24 cellular contexts compared by ENCODE assay signal in genomic region chr12:69105101-69105613, GRCh38.
DNase-seq lines count a peak whose midpoint lies in the region; ATAC-seq and TF ChIP-seq lines count a peak whose summit lies in the region.
"Had no signal": no experiment of that assay in that cellular context is flagged by ENCODE, and none has a peak within 500 bp of the region (broad histone marks: within the 10 kb centered on the region; RNA-seq: fewer than 3 reads in every experiment).

No MANE protein-coding gene starts in this region.

- H3K79me2 ChIP-seq in GM23338 (replicated peaks; ENCODE audit: insufficient read depth), result no peaks in the 10 kb centered on the region

- no peak overlapping the region for H3K4me3 ChIP-seq in GM23338
- H3K4me3 ChIP-seq: body of pancreas, gastroesophageal sphincter, Peyer's patch had no signal

- no peaks in the 10 kb centered on the region for H3K36me3 ChIP-seq in GM23338 (ENCODE audit: insufficient read depth)
- H3K36me3 ChIP-seq: gastroesophageal sphincter, Peyer's patch had no signal

- H3K27me3 ChIP-seq in GM23338 (ENCODE audit: insufficient read depth), result no peaks in the 10 kb centered on the region
- H3K27me3 ChIP-seq: body of pancreas, gastroesophageal sphincter, Peyer's patch had no signal

- peaks cover 13% of the 10 kb centered on the region; the same call in 1 of the 2 replicates for H3K4me1 ChIP-seq in GM23338 (ENCODE audit: insufficient read depth)
- H3K4me1 ChIP-seq: Peyer's patch had no signal

- no peaks in the 10 kb centered on the region for H4K20me1 ChIP-seq in GM23338 (replicated peaks; ENCODE audit: insufficient read depth)

- H3K36me3 Mint-ChIP-seq in GM23338 (ENCODE audit: low read depth), result no peaks in the 10 kb centered on the region
- H3K36me3 Mint-ChIP-seq: activated naive CD4-positive, alpha-beta T cell treated with anti-CD3 and anti-CD28 coated beads, Interleukin-2, amount 50 U/mL, for 72 hours; memory B cell had no signal

- H3F3A ChIP-seq in GM23338 (replicated peaks; ENCODE audit: low read depth), result no peaks in the 10 kb centered on the region

- H3K27ac Mint-ChIP-seq in GM23338, result no peak overlapping the region
- H3K27ac Mint-ChIP-seq: activated naive CD4-positive, alpha-beta T cell treated with anti-CD3 and anti-CD28 coated beads, Interleukin-2, amount 50 U/mL, for 72 hours; CD4-positive, alpha-beta T cell; H9; memory B cell; stimulated activated naive CD8-positive, alpha-beta T cell treated with anti-CD3 and anti-CD28 coated beads, Interleukin-15, Interleukin-2, amounts not matched to agents 100 ng/mL and 50 ng/mL, for 24 hours had no signal

- H3K27me3 Mint-ChIP-seq in GM23338 (ENCODE audit: insufficient read depth, low read depth, poor library complexity), result peaks cover 3% of the 10 kb centered on the region
- H3K27me3 Mint-ChIP-seq: CD4-positive, alpha-beta T cell had no signal

- intact Hi-C loops in posterior vena cava (cut with DNase I), result no loop called here

- no peak overlapping the region for H3K4me3 Mint-ChIP-seq in GM23338
- H3K4me3 Mint-ChIP-seq: CD4-positive, alpha-beta T cell; H9; memory B cell; neural crest cell; stimulated activated naive CD8-positive, alpha-beta T cell treated with anti-CD3 and anti-CD28 coated beads, Interleukin-15, Interleukin-2, amounts not matched to agents 100 ng/mL and 50 ng/mL, for 24 hours had no signal

- H2AFZ ChIP-seq in GM23338, result 0 out of 2 replicates have a peak overlapping the region, but pooled peaks have one; percentile 78

- no peaks in the 10 kb centered on the region for H3K9me3 Mint-ChIP-seq in GM23338
- H3K9me3 Mint-ChIP-seq: activated naive CD4-positive, alpha-beta T cell treated with anti-CD3 and anti-CD28 coated beads, Interleukin-2, amount 50 U/mL, for 72 hours; CD4-positive, alpha-beta T cell; H9; memory B cell; neural crest cell; stimulated activated naive CD8-positive, alpha-beta T cell treated with anti-CD3 and anti-CD28 coated beads, Interleukin-15, Interleukin-2, amounts not matched to agents 100 ng/mL and 50 ng/mL, for 24 hours had no signal

- H3K27ac ChIP-seq in 22Rv1 (peak overlapping the region; percentile 47), GM23338 (ENCODE audit: low read depth) (no peak overlapping the region)
- H3K27ac ChIP-seq: body of pancreas, gastroesophageal sphincter, Peyer's patch had no signal

- H3K9me2 ChIP-seq in GM23338 (ENCODE audit: insufficient read depth), result peaks cover 7% of the 10 kb centered on the region; the same call in 1 of the 2 replicates
- H3K9me2 ChIP-seq: SK-N-SH had no signal

- DNase-seq in GM23338 (ENCODE audit: low spot score), result no peak
- peak; percentile 91 for DNase-seq in NCI-H2171 treated with DMSO at 0.1 percent for 48 hours (lab: John Stamatoyannopoulos, UW)
- peak; percentile 53 for DNase-seq in iPS-NIHi11 (ENCODE audit: low spot score)
- DNase-seq in MV-4-11 (lab: John Stamatoyannopoulos, UW), result no peak
- no peak for DNase-seq in posterior vena cava (ENCODE audit: low spot score)
- DNase-seq: activated CD4-positive, alpha-beta T cell treated with anti-CD3 and anti-CD28 coated beads, Interleukin-2, amount 50 U/mL, for 4 hours; activated T-cell treated with anti-CD3 and anti-CD28 coated beads, Interleukin-2, amount 50 U/mL, for 1 hour; body of pancreas; CD4-positive, alpha-beta T cell; cortex of kidney; H9; NCI-H446; Peyer's patch; retina; SK-N-SH; stimulated activated CD4-positive, alpha-beta T cell treated with anti-CD3 and anti-CD28 coated beads, Interleukin-15, amount 100 ng/mL, for 24 hours had no signal

- ATAC-seq in GM23338, result no peak
- ATAC-seq in GM19351 (IDR thresholded peaks at IDR 0.05; ENCODE audit: unreplicated experiment), result no peak
- no peak for ATAC-seq in GM21447 (IDR thresholded peaks at IDR 0.05; ENCODE audit: unreplicated experiment)
- ATAC-seq: activated naive CD4-positive, alpha-beta T cell treated with anti-CD3 and anti-CD28 coated beads, Interleukin-2, amount 50 U/mL, for 72 hours; body of pancreas; gastroesophageal sphincter had no signal

- H3K4me2 ChIP-seq in GM23338, result no peak overlapping the region
- H3K4me2 ChIP-seq: SK-N-SH had no signal

- TF ChIP-seq CTCF in 22Rv1 (IDR thresholded peaks at IDR 0.05) (no peak), GM23338 (conservative IDR thresholded peaks at IDR 0.05; ENCODE audit: low read depth in 2 of 2) (no peak)

- H3K4me1 Mint-ChIP-seq in GM23338, result peaks cover 12% of the 10 kb centered on the region

TF ChIP-seq in GM23338, 12 proteins besides CTCF, POLR2A, EP300 and RAD21:
- no peak for TF ChIP-seq POLR2AphosphoS5 (IDR thresholded peaks at IDR 0.05; ENCODE audit: low read depth)
- TF ChIP-seq STAT1 (IDR thresholded peaks at IDR 0.05; ENCODE audit: unreplicated experiment), result no peak
- TF ChIP-seq CREB1 (CRISPR knock-in tag; IDR thresholded peaks at IDR 0.05; ENCODE audit: low read depth), result no peak
- no peak for TF ChIP-seq ZNF462 (CRISPR knock-in tag; IDR thresholded peaks at IDR 0.05)
- TF ChIP-seq ZNF331 (CRISPR knock-in tag; IDR thresholded peaks at IDR 0.05; ENCODE audit: low read depth), result no peak
- no peak for TF ChIP-seq ETS1 (IDR thresholded peaks at IDR 0.05)

Comparison
In these comparisons a context has a peak if more than half of its experiments do, and no peak if none do; other contexts are left out.
1. DNase-seq: peak in NCI-H2171 treated with DMSO at 0.1 percent for 48 hours (single experiment) and iPS-NIHi11 (single experiment); none in GM23338 (single experiment), MV-4-11 (single experiment) and posterior vena cava (single experiment).